In the genomic region with DNA sequence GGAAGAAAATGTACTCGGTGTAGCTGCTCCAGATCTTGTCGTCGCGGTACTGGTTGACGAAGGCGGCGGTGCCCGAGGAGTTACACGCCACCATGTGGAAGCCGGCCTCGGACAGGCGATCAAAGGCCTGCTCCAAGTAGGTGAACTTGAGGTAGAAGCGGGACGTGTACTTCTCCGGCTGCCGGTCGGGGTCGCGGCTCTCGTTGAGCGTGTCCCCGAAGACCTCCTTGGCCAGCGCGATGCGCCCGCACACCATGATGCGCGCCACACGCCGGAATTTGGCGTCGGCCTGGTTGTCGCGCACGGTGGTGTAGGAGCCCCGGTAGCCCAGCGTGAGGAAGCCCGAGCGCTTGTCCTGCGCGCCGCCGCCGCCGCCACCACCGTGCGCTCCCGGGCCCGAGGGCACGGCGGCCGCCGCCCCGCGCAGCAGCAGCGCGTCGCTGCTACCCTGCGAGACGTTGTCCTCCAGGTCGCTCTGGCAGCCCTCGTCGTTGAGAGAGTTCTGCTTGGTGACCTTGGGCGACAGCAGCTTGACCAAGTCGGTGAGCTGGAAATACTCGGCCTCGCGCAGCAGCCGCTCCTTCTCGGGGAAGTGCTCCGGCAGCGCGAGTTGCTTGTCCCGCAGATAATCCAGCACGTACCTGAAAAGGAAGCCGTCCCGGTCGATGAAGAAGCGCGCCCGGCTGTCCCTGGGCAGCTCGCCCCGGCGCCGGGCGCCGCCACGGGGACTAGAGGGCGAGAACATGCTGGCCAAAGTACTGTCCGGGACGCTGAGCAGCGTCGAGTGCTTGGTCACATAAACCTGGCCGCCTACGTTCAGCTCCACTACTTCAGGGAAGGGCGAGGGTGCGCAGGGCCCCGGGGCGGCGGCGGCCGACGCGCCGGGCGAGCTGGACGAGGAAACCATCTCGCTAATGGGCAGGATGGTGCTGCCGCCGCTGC, we compare ENCODE assay signal across 8 cellular contexts. TPM values are rescaled to one million over a fixed set of nuclear protein-coding genes. Genes with fewer than 3 reads are reported as not detected.
DNase-seq lines count a peak whose midpoint lies in the region; ATAC-seq and TF ChIP-seq lines count a peak whose summit lies in the region.

No MANE protein-coding gene starts in this region.

- H3K27me3 Mint-ChIP-seq in activated T-cell treated with anti-CD3 and anti-CD28 coated beads, Interleukin-2, amount 50 U/mL, for 72 hours (ENCODE audit: low read depth) = peaks cover 46% of the 10 kb centered on the region
- peaks cover 65% of the 10 kb centered on the region for H3K27me3 Mint-ChIP-seq in osteocyte (ENCODE audit: unreplicated experiment)

- no peaks in the 10 kb centered on the region; the same call in 1 of the 2 replicates for H3K27me3 ChIP-seq in GM06990 (replicated peaks; ENCODE audit: control insufficient read depth, insufficient read depth, low read length)

- ATAC-seq in HG02588 (IDR thresholded peaks at IDR 0.05; ENCODE audit: unreplicated experiment) = peak; percentile 5
- peak; percentile 6 to 9 for ATAC-seq in activated T-cell treated with anti-CD3 and anti-CD28 coated beads, Interleukin-2, amount 50 U/mL, for 72 hours (replicated peaks in 1 of 2)
- no peak for ATAC-seq in GM18858 (IDR thresholded peaks at IDR 0.05; ENCODE audit: unreplicated experiment)

- no peaks in the 10 kb centered on the region for H3K9me3 Mint-ChIP-seq in activated T-cell treated with anti-CD3 and anti-CD28 coated beads, Interleukin-2, amount 50 U/mL, for 72 hours
- H3K9me3 Mint-ChIP-seq in osteocyte (ENCODE audit: unreplicated experiment) = no peaks in the 10 kb centered on the region

- BruUV-seq in OCI-LY7 (replicated peaks; lab: Mats Ljungman, UMichigan) = no TSS peak

- no peaks in the 10 kb centered on the region for H3K4me1 ChIP-seq in OCI-LY7 (ENCODE audit: insufficient read depth, low read length, poor library complexity, severe bottlenecking)

- no peak overlapping the region for H3K27ac ChIP-seq in OCI-LY7 (ENCODE audit: low read depth, low read length, poor library complexity, severe bottlenecking)

- H3K36me3 ChIP-seq in GM06990 (ENCODE audit: control insufficient read depth, insufficient read depth, low read length) = no peaks in the 10 kb centered on the region
- no peaks in the 10 kb centered on the region for H3K36me3 ChIP-seq in OCI-LY7 (ENCODE audit: insufficient read depth, low read length)

- POLR2A ChIA-PET in OCI-LY7 (lab: Charles Lee) = no interaction called here

- intact Hi-C loops in OCI-LY7 (cut with micrococcal nuclease; ENCODE audit: unreplicated experiment) = no loop called here

- peaks cover 22% of the 10 kb centered on the region for H3K4me1 Mint-ChIP-seq in activated T-cell treated with anti-CD3 and anti-CD28 coated beads, Interleukin-2, amount 50 U/mL, for 72 hours (ENCODE audit: low read depth)
- peaks cover 6% of the 10 kb centered on the region for H3K4me1 Mint-ChIP-seq in osteocyte (ENCODE audit: unreplicated experiment)

- peak overlapping the region; percentile 84 to 86 for H3K4me3 Mint-ChIP-seq in activated T-cell treated with anti-CD3 and anti-CD28 coated beads, Interleukin-2, amount 50 U/mL, for 72 hours
- H3K4me3 Mint-ChIP-seq in osteocyte (ENCODE audit: unreplicated experiment) = no peak overlapping the region

- no peaks in the 10 kb centered on the region for H3K9me3 ChIP-seq in OCI-LY7 (ENCODE audit: low read length)

- TF ChIP-seq CTCF in GM06990 (IDR thresholded peaks at IDR 0.05; ENCODE audit: insufficient read depth, low read length, poor library complexity, severe bottlenecking) = no peak
- no peak for TF ChIP-seq CTCF in osteocyte (IDR thresholded peaks at IDR 0.05)
- TF ChIP-seq CTCF in OCI-LY7 (conservative IDR thresholded peaks at IDR 0.05; ENCODE audit: low read length) = no peak

- H3K4me2 ChIP-seq in OCI-LY7 (ENCODE audit: low read length) = no peak overlapping the region

- DNase-seq in GM06990 (ENCODE audit: extremely low read depth, insufficient read length) (peak; percentile 27), globus pallidus (ENCODE audit: low spot score) (peak; percentile 68), osteocyte (ENCODE audit: extremely low spot score, unreplicated experiment) (peak; percentile 84), SKM-1 (lab: John Stamatoyannopoulos, UW; ENCODE audit: unreplicated experiment) (no peak), OCI-LY7 (ENCODE audit: low spot score) (no peak)
- DNase-seq in activated T-cell treated with anti-CD3 and anti-CD28 coated beads, Interleukin-2, amount 50 U/mL, for 72 hours = peak; percentile 1 to 4

- H3K4me3 ChIP-seq in GM06990 (replicated peaks; ENCODE audit: low read depth, low read length) (no peak overlapping the region), OCI-LY7 (ENCODE audit: low read depth, low read length, poor library complexity, severe bottlenecking) (no peak overlapping the region)

- CTCF ChIA-PET in OCI-LY7 (lab: Charles Lee; ENCODE audit: unreplicated experiment) = no interaction called here

- no peaks in the 10 kb centered on the region for H3K36me3 Mint-ChIP-seq in activated T-cell treated with anti-CD3 and anti-CD28 coated beads, Interleukin-2, amount 50 U/mL, for 72 hours (ENCODE audit: insufficient read depth in 2 of 2)
- no peaks in the 10 kb centered on the region for H3K36me3 Mint-ChIP-seq in osteocyte (ENCODE audit: unreplicated experiment)

- H3K79me2 ChIP-seq in OCI-LY7 (ENCODE audit: insufficient read depth, low read depth, low read length) = no peaks in the 10 kb centered on the region

- no peak overlapping the region for H2AFZ ChIP-seq in OCI-LY7 (ENCODE audit: low read length)

- H4K20me1 ChIP-seq in OCI-LY7 (ENCODE audit: insufficient read depth, low read length) = no peaks in the 10 kb centered on the region

- H3K27ac Mint-ChIP-seq in activated T-cell treated with anti-CD3 and anti-CD28 coated beads, Interleukin-2, amount 50 U/mL, for 72 hours = no peak overlapping the region
- H3K27ac Mint-ChIP-seq in osteocyte (ENCODE audit: unreplicated experiment) = no peak overlapping the region

- no peaks in the 10 kb centered on the region for H3K9me2 ChIP-seq in OCI-LY7 (ENCODE audit: insufficient read depth, low read length)

RNA-seq across cellular contexts. Expression of a gene that starts 0.8 kb away (rescaled TPM):
- not detected for total RNA-seq in activated T-cell treated with anti-CD3 and anti-CD28 coated beads, Interleukin-2, amount 50 U/mL, for 72 hours
- not detected in 2 replicates for total RNA-seq in osteocyte
- not detected in 2 replicates for total RNA-seq in OCI-LY7 (2014; rRNA removed; shearing (Covaris generic))
- total RNA-seq in OCI-LY7 (2022) = not detected in 2 replicates

Comparison
In these comparisons a context has a peak if more than half of its experiments do, and no peak if none do; other contexts are left out.
1. DNase-seq: peak in GM06990 (single experiment), activated T-cell treated with anti-CD3 and anti-CD28 coated beads, Interleukin-2, amount 50 U/mL, for 72 hours (2 of 2), globus pallidus (single experiment) and osteocyte (single experiment); none in SKM-1 (single experiment) and OCI-LY7 (single experiment).